ENCODE assay signal across 16 cellular contexts in genomic region chr1:46653405-46653853, GRCh38. TPM values are rescaled to one million over a fixed set of nuclear protein-coding genes. Genes with fewer than 3 reads are reported as not detected.
DNase-seq lines count a peak whose midpoint lies in the region; ATAC-seq and TF ChIP-seq lines count a peak whose summit lies in the region.
"Had no signal": no experiment of that assay in that cellular context is flagged by ENCODE, and none has a peak within 500 bp of the region (broad histone marks: within the 10 kb centered on the region; RNA-seq: fewer than 3 reads in every experiment).

No MANE protein-coding gene starts in this region.

- H3K4me1 ChIP-seq in cardiac muscle cell (ENCODE audit: low read depth) (no peaks in the 10 kb centered on the region), gastroesophageal sphincter (peaks cover 4 to 29% (median 9%) of the 10 kb centered on the region in 3 donors), subcutaneous abdominal adipose tissue (ENCODE audit: control insufficient read depth in 5 of 5, insufficient read depth in 5 of 5, low read length in 5 of 5) (peaks cover 0 to 7% (median 0%) of the 10 kb centered on the region in 5 donors)
- H3K4me1 ChIP-seq: ascending aorta, BLaER1, parathyroid adenoma had no signal

- H3K36me3 ChIP-seq in cardiac muscle cell (peaks cover 21% of the 10 kb centered on the region), gastroesophageal sphincter (peaks cover 0 to 82% of the 10 kb centered on the region in 2 donors), subcutaneous abdominal adipose tissue (ENCODE audit: control insufficient read depth in 5 of 5, insufficient read depth in 5 of 5, low read length in 5 of 5) (peaks cover 49 to 70% (median 53%) of the 10 kb centered on the region in 5 donors)

- H3K9ac ChIP-seq in subcutaneous abdominal adipose tissue (ENCODE audit: low read length in 5 of 5): peak overlapping the region in 1 of 5 donors; percentile 47
- H3K9ac ChIP-seq: BLaER1, parathyroid adenoma had no signal

- intact Hi-C loops in Right ventricle myocardium inferior (cut with DNase I): no loop called here

- H3K27me3 ChIP-seq in cardiac muscle cell (no peaks in the 10 kb centered on the region), gastroesophageal sphincter (no peaks in the 10 kb centered on the region), subcutaneous abdominal adipose tissue (ENCODE audit: control insufficient read depth in 5 of 5, insufficient read depth in 4 of 5, low read length in 5 of 5) (no peaks in the 10 kb centered on the region)
- H3K27me3 ChIP-seq: ascending aorta, BLaER1 had no signal

- TF ChIP-seq POLR2A in gastroesophageal sphincter (IDR thresholded peaks at IDR 0.05): no peak

- 29 to 37% methylated on average over 1 to 2 of the region's 2 CpGs for WGBS in gastroesophageal sphincter (ENCODE audit: low coverage in 1 of 2), 2 donors

- DNase-seq in cardiac muscle cell (ENCODE audit: low read depth in 1 of 2, low spot score in 1 of 2): peak in 1 of 2 donors; percentile 32
- no peak for DNase-seq in Right ventricle myocardium inferior (ENCODE audit: missing footprints)
- no peak for DNase-seq in central memory CD4-positive, alpha-beta T cell
- DNase-seq: activated CD8-positive, alpha-beta memory T cell treated with anti-CD3 and anti-CD28 coated beads, Interleukin-2, amount 50 U/mL, for 4 hours; NCI-H1417 treated with DMSO at 0.1 percent for 48 hours; NCI-H526 treated with DMSO at 0.1 percent for 48 hours had no signal

- ATAC-seq in Right ventricle myocardium inferior (no peak), gastroesophageal sphincter (no peak), HG03095 (IDR thresholded peaks at IDR 0.05; ENCODE audit: unreplicated experiment) (no peak), HG03520 (IDR thresholded peaks at IDR 0.05; ENCODE audit: unreplicated experiment) (no peak)

- peak overlapping the region; percentile 4 for H3K27ac ChIP-seq in cardiac muscle cell
- H3K27ac ChIP-seq in VCaP: peak overlapping the region; percentile 37
- peak overlapping the region; percentile 40 to 73 (median 54) for H3K27ac ChIP-seq in gastroesophageal sphincter
- H3K27ac ChIP-seq in subcutaneous abdominal adipose tissue (ENCODE audit: low read depth, low read length): peak overlapping the region; percentile 45
- H3K27ac ChIP-seq: BLaER1, parathyroid adenoma had no signal

- H3K4me3 ChIP-seq in cardiac muscle cell: no peak overlapping the region
- H3K4me3 ChIP-seq in gastroesophageal sphincter: peak overlapping the region in 1 of 2 donors; percentile 21
- no peak overlapping the region for H3K4me3 ChIP-seq in subcutaneous abdominal adipose tissue (ENCODE audit: low read depth in 1 of 5, low read length in 5 of 5)
- H3K4me3 ChIP-seq: ascending aorta, BLaER1 had no signal

- TF ChIP-seq EP300 in gastroesophageal sphincter (IDR thresholded peaks at IDR 0.05): no peak

- TF ChIP-seq CTCF in cardiac muscle cell (IDR thresholded peaks at IDR 0.05; ENCODE audit: low read depth, low read length) (no peak), VCaP (conservative IDR thresholded peaks at IDR 0.05) (no peak), gastroesophageal sphincter (IDR thresholded peaks at IDR 0.05) (no peak)

- no peaks in the 10 kb centered on the region for H3K9me3 ChIP-seq in cardiac muscle cell (ENCODE audit: low read depth)
- H3K9me3 ChIP-seq in gastroesophageal sphincter: peaks cover 0 to 12% (median 0%) of the 10 kb centered on the region in 3 donors
- H3K9me3 ChIP-seq in subcutaneous abdominal adipose tissue (ENCODE audit: control insufficient read depth in 5 of 5, low read length in 5 of 5): peaks cover 0 to 5% (median 4%) of the 10 kb centered on the region in 5 donors
- H3K9me3 ChIP-seq: ascending aorta had no signal

RNA-seq across cellular contexts. Expression of gene ATPAF1, which starts 14.7 kb away (rescaled TPM):
- 83.6 and 100 TPM in 2 replicates for total RNA-seq in cardiac muscle cell
- polyA plus RNA-seq in cardiac muscle cell: 110 and 120 TPM in 2 replicates
- total RNA-seq in Right ventricle myocardium inferior: 191 TPM
- 100 to 1,000 TPM in 1 of 4 donors, 10 to 100 TPM in 3; 61.7 to 101 (median 81.8) TPM for total RNA-seq in gastroesophageal sphincter

RNA-seq across cellular contexts. Expression of gene TEX38, which starts 18.2 kb away (rescaled TPM):
- 1.2 TPM in 1 of 2 replicates, not detected in the other for total RNA-seq in cardiac muscle cell
- 0.27 and 1.4 TPM in 2 replicates for polyA plus RNA-seq in cardiac muscle cell
- total RNA-seq in Right ventricle myocardium inferior: not detected
- 1 to 10 TPM in 1 of 4 donors, not detected in 3; 1.7 TPM for total RNA-seq in gastroesophageal sphincter
- total RNA-seq: ascending aorta, mesenteric fat pad had no signal
- polyA plus RNA-seq: IgD-negative memory B cell had no signal

RNA-seq across cellular contexts. Expression of gene MOB3C, which starts 36.8 kb away (rescaled TPM):
- total RNA-seq in cardiac muscle cell (6.2 and 7.5 TPM in 2 replicates), Right ventricle myocardium inferior (13.9 TPM), gastroesophageal sphincter (10 to 100 TPM; 20.7 to 28.3 (median 23.2) TPM)
- polyA plus RNA-seq in cardiac muscle cell: 4.5 and 5.5 TPM in 2 replicates

RNA-seq across cellular contexts. Expression of gene MKNK1, which starts 49.4 kb away (rescaled TPM):
- total RNA-seq in cardiac muscle cell (12.8 and 18.6 TPM in 2 replicates), Right ventricle myocardium inferior (39.8 TPM), gastroesophageal sphincter (10 to 100 TPM; 23.0 to 42.1 (median 34.5) TPM)
- polyA plus RNA-seq in cardiac muscle cell: 20.3 and 23.7 TPM in 2 replicates

Comparison
In these comparisons a context has a peak if more than half of its experiments do, and no peak if none do; other contexts are left out.
1. H3K27ac ChIP-seq: peak in every context shown above with its lines; median percentile 54 in gastroesophageal sphincter; 45 in subcutaneous abdominal adipose tissue; 37 in VCaP; 4 in cardiac muscle cell.